ENCODE assay signal across 1 cellular context in the genomic region with DNA sequence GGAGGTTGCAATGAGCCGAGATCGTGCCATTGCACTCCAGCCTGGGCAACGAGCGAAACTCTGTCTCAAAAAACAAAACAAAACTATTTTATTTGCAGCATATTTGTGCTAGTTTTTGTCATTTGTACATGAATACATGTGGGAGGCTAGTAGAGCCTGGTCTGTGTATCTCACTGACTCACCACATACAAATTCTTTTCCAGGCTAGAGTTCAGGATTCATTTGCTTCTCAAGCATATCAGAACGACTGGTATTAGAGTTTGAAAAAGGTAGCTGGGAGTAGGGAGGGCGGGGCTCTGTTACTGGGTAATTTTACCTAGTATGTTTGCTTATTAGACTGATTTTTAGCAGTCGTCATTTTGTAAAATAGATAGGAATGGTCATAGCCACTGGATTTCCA.
TF ChIP-seq lines count a peak whose summit lies in the region.

No MANE protein-coding gene starts in this region.

TF ChIP-seq in GM12891, 5 proteins besides CTCF, POLR2A, EP300 and RAD21:
- TF ChIP-seq POU2F2 (IDR thresholded peaks at IDR 0.05; ENCODE audit: low read depth, low read length): no peak
- no peak for TF ChIP-seq TAF1 (IDR thresholded peaks at IDR 0.05; ENCODE audit: low read depth, low read length)
- TF ChIP-seq POLR2AphosphoS5 (IDR thresholded peaks at IDR 0.05; ENCODE audit: low read depth, low read length): no peak
- TF ChIP-seq SPI1 (IDR thresholded peaks at IDR 0.05; ENCODE audit: low read depth, low read length): no peak
- TF ChIP-seq PAX5 (IDR thresholded peaks at IDR 0.05; ENCODE audit: insufficient read depth, low read length, severe bottlenecking): no peak
